Comparison of ENCODE assay signal across 25 cellular contexts in genomic region chr10:107966817-107967216, GRCh38.
DNase-seq lines count a peak whose midpoint lies in the region; ATAC-seq and TF ChIP-seq lines count a peak whose summit lies in the region.
"Had no signal": no experiment of that assay in that cellular context is flagged by ENCODE, and none has a peak within 500 bp of the region (broad histone marks: within the 10 kb centered on the region; RNA-seq: fewer than 3 reads in every experiment).

No MANE protein-coding gene starts in this region.

- H3K27me3 ChIP-seq in testis = no peaks in the 10 kb centered on the region

- no peaks in the 10 kb centered on the region for H3K9me3 Mint-ChIP-seq in stimulated activated naive B cell treated with anti-CD40 and anti-IgM and Interleukin-4, amounts not matched to agents 10 μg/mL and 1 μg/mL and 100 μg/mL, for 72 hours
- no peaks in the 10 kb centered on the region for H3K9me3 Mint-ChIP-seq in endothelial cell (ENCODE audit: unreplicated experiment)
- H3K9me3 Mint-ChIP-seq: H9 had no signal

- no peak overlapping the region for H3K27ac ChIP-seq in testis
- H3K27ac ChIP-seq: HL-60, KMS-11, SK-N-MC had no signal

- H3K4me3 Mint-ChIP-seq in stimulated activated naive B cell treated with anti-CD40 and anti-IgM and Interleukin-4, amounts not matched to agents 10 μg/mL and 1 μg/mL and 100 μg/mL, for 72 hours = no peak overlapping the region
- no peak overlapping the region for H3K4me3 Mint-ChIP-seq in endothelial cell (ENCODE audit: unreplicated experiment)
- H3K4me3 Mint-ChIP-seq: CD8-positive, alpha-beta T cell; H9 had no signal

- in situ Hi-C loops in astrocyte of the spinal cord (cut with HindIII; ENCODE audit: low sequenced_read_pairs) = no loop called here

- intact Hi-C loops in testis (cut with DNase I; ENCODE audit: low total_unique reads) = no loop called here

- no peak overlapping the region for H3K27ac Mint-ChIP-seq in stimulated activated naive B cell treated with anti-CD40 and anti-IgM and Interleukin-4, amounts not matched to agents 10 μg/mL and 1 μg/mL and 100 μg/mL, for 72 hours
- no peak overlapping the region for H3K27ac Mint-ChIP-seq in endothelial cell (ENCODE audit: unreplicated experiment)
- H3K27ac Mint-ChIP-seq: CD8-positive, alpha-beta T cell; H9 had no signal

- no peaks in the 10 kb centered on the region for H3K9me3 ChIP-seq in testis

- TF ChIP-seq CTCF in astrocyte of the spinal cord (IDR thresholded peaks at IDR 0.05; ENCODE audit: low read depth, low read length) (no peak), testis (IDR thresholded peaks at IDR 0.05) (no peak), endothelial cell (IDR thresholded peaks at IDR 0.05; ENCODE audit: unreplicated experiment) (no peak)

- TF ChIP-seq POLR2A in testis (IDR thresholded peaks at IDR 0.05) = no peak

- H3K4me1 ChIP-seq in testis = no peaks in the 10 kb centered on the region

- peak; percentile 30 for DNase-seq in ELR (ENCODE audit: low read depth)
- peak; percentile 57 for DNase-seq in HCEC 1CT
- DNase-seq in astrocyte of the spinal cord (ENCODE audit: low read depth, low spot score) = peak; percentile 12
- peak; percentile 46 for DNase-seq in fibroblast of peridontal ligament (ENCODE audit: extremely low read depth)
- DNase-seq in NCI-H2171 (lab: John Stamatoyannopoulos, UW) = no peak
- no peak for DNase-seq in stimulated activated naive B cell treated with anti-CD40 and anti-IgM and Interleukin-4, amounts not matched to agents 10 μg/mL and 1 μg/mL and 100 μg/mL, for 72 hours
- DNase-seq in testis = no peak
- DNase-seq in endothelial cell (ENCODE audit: low spot score) = no peak
- DNase-seq: ACHN; AML-193; C1 segment of cervical spinal cord; CD8-positive, alpha-beta T cell; DND-41; H9; NCI-H1105; NCI-H146; NCI-H2029; NCI-H345; NCI-H524; NCI-H774; Right ventricle myocardium superior; SW 1271 had no signal

- ATAC-seq in stimulated activated naive B cell treated with anti-CD40 and anti-IgM and Interleukin-4, amounts not matched to agents 10 μg/mL and 1 μg/mL and 100 μg/mL, for 72 hours (replicated peaks) = no peak
- ATAC-seq: CD8-positive, alpha-beta T cell had no signal

- no peaks in the 10 kb centered on the region for H3K27me3 Mint-ChIP-seq in stimulated activated naive B cell treated with anti-CD40 and anti-IgM and Interleukin-4, amounts not matched to agents 10 μg/mL and 1 μg/mL and 100 μg/mL, for 72 hours
- no peaks in the 10 kb centered on the region for H3K27me3 Mint-ChIP-seq in endothelial cell (ENCODE audit: unreplicated experiment)

- no peaks in the 10 kb centered on the region for H3K4me1 Mint-ChIP-seq in stimulated activated naive B cell treated with anti-CD40 and anti-IgM and Interleukin-4, amounts not matched to agents 10 μg/mL and 1 μg/mL and 100 μg/mL, for 72 hours
- no peaks in the 10 kb centered on the region for H3K4me1 Mint-ChIP-seq in endothelial cell (ENCODE audit: unreplicated experiment)
- H3K4me1 Mint-ChIP-seq: H9 had no signal

- H3K36me3 Mint-ChIP-seq in stimulated activated naive B cell treated with anti-CD40 and anti-IgM and Interleukin-4, amounts not matched to agents 10 μg/mL and 1 μg/mL and 100 μg/mL, for 72 hours = no peaks in the 10 kb centered on the region
- H3K36me3 Mint-ChIP-seq in endothelial cell (ENCODE audit: low read depth, unreplicated experiment) = no peaks in the 10 kb centered on the region
- H3K36me3 Mint-ChIP-seq: CD8-positive, alpha-beta T cell had no signal

- H3K4me3 ChIP-seq in astrocyte of the spinal cord (ENCODE audit: low read depth, low read length) (no peak overlapping the region), testis (no peak overlapping the region)
- H3K4me3 ChIP-seq: SK-N-MC had no signal

- H3K36me3 ChIP-seq in testis (ENCODE audit: low read depth, missing control alignments) = no peaks in the 10 kb centered on the region

Comparison
In these comparisons a context has a peak if more than half of its experiments do, and no peak if none do; other contexts are left out.
1. DNase-seq: peak in ELR (single experiment), HCEC 1CT (single experiment), astrocyte of the spinal cord (single experiment) and fibroblast of peridontal ligament (single experiment); none in NCI-H2171 (single experiment), stimulated activated naive B cell treated with anti-CD40 and anti-IgM and Interleukin-4, amounts not matched to agents 10 μg/mL and 1 μg/mL and 100 μg/mL, for 72 hours (single experiment), testis (single experiment) and endothelial cell (single experiment).